ENCODE assay signal across 8 cellular contexts in the genomic region with DNA sequence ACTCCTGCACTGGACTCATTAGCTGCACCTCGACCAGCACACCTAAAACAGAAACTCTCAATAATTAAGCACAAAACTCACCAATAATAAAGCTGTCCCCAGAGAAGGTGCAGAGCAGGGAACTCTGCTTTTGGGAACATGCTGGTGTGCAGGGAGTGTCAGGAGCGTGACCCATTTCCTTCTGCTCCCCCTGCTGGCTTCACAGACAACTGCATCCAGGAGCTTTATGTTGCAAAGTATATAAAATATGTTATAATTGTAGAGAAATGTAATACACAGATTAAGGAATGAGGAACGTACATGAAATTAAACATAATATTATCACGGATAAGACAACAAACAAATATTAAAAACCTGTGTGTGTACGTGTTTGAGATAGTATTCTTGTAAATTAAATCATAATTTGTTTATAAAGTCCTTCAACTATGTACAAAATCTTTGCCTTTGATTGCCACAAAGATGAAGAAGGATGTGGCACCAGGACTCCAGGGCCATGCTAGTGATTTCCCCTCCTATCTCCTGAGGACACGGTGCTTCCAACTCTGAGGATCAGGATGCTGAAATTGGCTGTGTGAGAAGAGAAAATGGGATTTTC.
DNase-seq lines count a peak whose midpoint lies in the region; ATAC-seq and TF ChIP-seq lines count a peak whose summit lies in the region.

No MANE protein-coding gene starts in this region.

- CTCF ChIA-PET in AG04449 (lab: Yijun Ruan, JAX) = interaction anchor here (0.6 to 3.2 kb wide), 14 partner anchors 9 to 704 kb away, joined by 3 to 12 read pairs (median 5); no protein-coding TSS in a partner anchor
- CTCF ChIA-PET in PC-9 (lab: Charles Lee) = interaction anchor here (0.8 to 1.0 kb wide), 3 partner anchors 29 to 159 kb away, joined by 3 to 6 read pairs (median 4); no protein-coding TSS in a partner anchor

- ATAC-seq in HG03135 (IDR thresholded peaks at IDR 0.05; ENCODE audit: unreplicated experiment) = peak; percentile 69

- POLR2A ChIA-PET in AG04449 (lab: Yijun Ruan, JAX) = no interaction called here
- POLR2A ChIA-PET in PC-9 (lab: Charles Lee; ENCODE audit: unreplicated experiment) = no interaction called here

- H3K4me2 ChIP-seq in PC-9 = no peak overlapping the region

- H3F3A ChIP-seq in PC-9 (ENCODE audit: insufficient read depth, low read depth) = no peaks in the 10 kb centered on the region

- H4K20me1 ChIP-seq in PC-9 (ENCODE audit: insufficient read depth) = no peaks in the 10 kb centered on the region

- no TSS peak for BruUV-seq in PC-9 (replicated peaks; lab: Mats Ljungman, UMichigan)

- H3K4me3 ChIP-seq in AG04449 (ENCODE audit: low read depth, low read length) = no peak overlapping the region
- H3K4me3 ChIP-seq in PC-9 = no peak overlapping the region
- H3K4me3 ChIP-seq in ascending aorta = no peak overlapping the region

- H3K36me3 ChIP-seq in PC-9 (ENCODE audit: low read depth) = no peaks in the 10 kb centered on the region
- H3K36me3 ChIP-seq in ascending aorta = no peaks in the 10 kb centered on the region

- no peaks in the 10 kb centered on the region for H3K79me2 ChIP-seq in PC-9 (ENCODE audit: low read depth)

- H3K27me3 ChIP-seq in PC-9 (ENCODE audit: insufficient read depth, low read depth) (peaks cover 22% of the 10 kb centered on the region; the same call in 1 of the 2 replicates), ascending aorta (no peaks in the 10 kb centered on the region)

- DNase-seq in AG04449 (ENCODE audit: low read depth, low spot score) (no peak), PC-9 (peak in 1 of 2 experiments; percentile 45), ascending aorta (ENCODE audit: low spot score in 2 of 2) (no peak), inferior parietal cortex (ENCODE audit: extremely low spot score) (peak; percentile 70), HuH-7.5 (ENCODE audit: low spot score) (no peak)
- DNase-seq in stimulated activated CD4-positive, alpha-beta T cell treated with anti-CD3 and anti-CD28 coated beads, Interleukin-4, amount 100 ng/mL, for 48 hours (ENCODE audit: low read depth in 2 of 2) = peak; percentile 7 to 33

- H3K9me3 ChIP-seq in PC-9 (ENCODE audit: insufficient read depth, low read depth) (no peaks in the 10 kb centered on the region), ascending aorta (no peaks in the 10 kb centered on the region)

- no peak overlapping the region for H2AFZ ChIP-seq in PC-9

- H3K4me1 ChIP-seq in PC-9 (replicated peaks; ENCODE audit: insufficient read depth) (peaks cover 15% of the 10 kb centered on the region), ascending aorta (no peaks in the 10 kb centered on the region)

- H3K27ac ChIP-seq in PC-9 (no peak overlapping the region), ascending aorta (no peak overlapping the region)

- peak; percentile 74 for TF ChIP-seq CTCF in AG04449 (IDR thresholded peaks at IDR 0.05; ENCODE audit: insufficient read depth, low read length, missing control alignments)
- TF ChIP-seq CTCF in GM12873 (IDR thresholded peaks at IDR 0.05; ENCODE audit: insufficient read depth, low read depth, low read length, missing control alignments) = peak; percentile 81
- peak; percentile 99 for TF ChIP-seq CTCF in PC-9 (conservative IDR thresholded peaks at IDR 0.05)
- TF ChIP-seq CTCF in ascending aorta (IDR thresholded peaks at IDR 0.05) = peak; percentile 18 to 70 (median 65)

- intact Hi-C loops in PC-9 (cut with micrococcal nuclease; ENCODE audit: unreplicated experiment) = loop anchor here (5.0 kb wide), 1 partner anchor 85 kb away; the partner anchor contains the start of gene TEKT4
- intact Hi-C loops in ascending aorta (cut with DNase I) = no loop called here

- H3K9me2 ChIP-seq in PC-9 (ENCODE audit: insufficient read depth) = no peaks in the 10 kb centered on the region

Comparison
In these comparisons a context has a peak if more than half of its experiments do, and no peak if none do; other contexts are left out.
1. DNase-seq: peak in inferior parietal cortex (single experiment) and stimulated activated CD4-positive, alpha-beta T cell treated with anti-CD3 and anti-CD28 coated beads, Interleukin-4, amount 100 ng/mL, for 48 hours (2 of 2); none in AG04449 (single experiment), ascending aorta (0 of 2) and HuH-7.5 (single experiment).
2. Peak in every context shown above with its lines, with median percentiles within 50 percentile points of each other: CTCF ChIP-seq.